In the genomic region with DNA sequence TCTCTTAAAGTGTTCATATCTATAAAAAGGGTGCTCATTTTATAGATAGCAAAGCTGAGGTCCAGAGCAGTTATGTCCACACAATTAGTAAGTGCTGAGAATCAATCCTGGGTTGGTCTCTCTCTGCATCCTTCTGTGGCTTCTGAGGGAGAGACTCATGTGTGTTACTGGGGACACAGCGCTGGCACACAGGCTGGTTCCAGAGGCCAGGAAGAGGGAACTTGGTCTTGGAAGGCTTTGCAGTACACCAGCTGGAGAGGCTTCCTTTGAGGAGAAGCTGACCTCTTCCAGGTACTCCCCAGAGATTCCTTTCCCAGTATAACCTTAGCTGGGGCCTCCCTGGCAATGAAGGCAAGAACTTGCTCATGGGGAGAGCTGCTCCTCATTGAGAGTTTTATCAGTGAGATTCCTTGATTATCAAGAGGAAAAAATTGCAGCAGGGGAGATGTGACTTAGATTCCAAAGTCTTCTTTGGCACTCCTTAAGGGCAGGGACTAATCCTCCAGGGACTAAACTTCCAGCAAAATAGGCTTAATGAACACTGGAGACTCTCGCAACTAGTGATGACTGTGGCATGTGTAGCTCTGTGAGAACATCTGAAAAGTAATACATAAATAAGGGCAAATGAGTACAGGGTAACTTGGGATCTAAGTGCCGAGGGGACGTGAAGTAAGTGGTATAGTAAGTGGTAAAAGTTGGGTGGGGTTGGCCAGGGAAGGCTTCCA, we compare ENCODE assay signal across 26 cellular contexts. TPM values are rescaled to one million over a fixed set of nuclear protein-coding genes. Genes with fewer than 3 reads are reported as not detected.
DNase-seq lines count a peak whose midpoint lies in the region; ATAC-seq, FAIRE-seq and TF ChIP-seq lines count a peak whose summit lies in the region.
"Had no signal": no experiment of that assay in that cellular context is flagged by ENCODE, and none has a peak within 500 bp of the region (broad histone marks: within the 10 kb centered on the region; RNA-seq: fewer than 3 reads in every experiment).

No MANE protein-coding gene starts in this region.

- H3K27ac Mint-ChIP-seq in CD14-positive monocyte (peak overlapping the region in 5 of 7 donors; percentile 18 to 98 (median 73)), osteocyte (ENCODE audit: unreplicated experiment) (peak overlapping the region; percentile 8)
- H3K27ac Mint-ChIP-seq: activated CD4-positive, alpha-beta T cell treated with anti-CD3 and anti-CD28 coated beads, Interleukin-2, amount 10 ng/mL, durations not matched to agents 24 days and 14 days; activated naive CD4-positive, alpha-beta T cell treated with anti-CD3 and anti-CD28 coated beads, Interleukin-2, amount 50 U/mL, for 72 hours; activated T-helper 1 cell treated with anti-CD3 and anti-CD28 coated beads, Interleukin-12 subunit alpha, Interleukin-12 subunit beta, Interleukin-2, Interleukin-4 antibody, amounts not matched to agents 30 ng/mL and 10 ng/mL and 1 ng/mL, durations not matched to agents 14 hours and 24 hours and 36 hours had no signal

- dilution Hi-C loops in IMR-90 (cut with HindIII; ENCODE audit: low sequenced_read_pairs, unreplicated experiment): no loop called here

- peak overlapping the region; percentile 24; the same call in 1 of the 2 replicates for H3K23ac ChIP-seq in IMR-90 (ENCODE audit: low read depth, low read length)
- no peak overlapping the region for H3K23ac ChIP-seq in H1 (ENCODE audit: insufficient read length)

- H3K27me3 Mint-ChIP-seq in CD14-positive monocyte (ENCODE audit: low read depth in 3 of 3) (peaks cover 0 to 4% (median 0%) of the 10 kb centered on the region in 3 donors), osteocyte (ENCODE audit: unreplicated experiment) (no peaks in the 10 kb centered on the region)

- whole genome bisulfite sequencing in IMR-90 (ENCODE audit: extremely low coverage in 2 of 2, insufficient read length in 1 of 2), 2 experiments: 86% methylated on average over 1 of the region's 4 CpGs; no CpG with 5 or more reads in 1 of the 2 experiments
- 89% methylated on average over 4 of the region's 4 CpGs; no CpG with 5 or more reads in 1 of the 2 experiments for WGBS in H1 (ENCODE audit: extremely low coverage in 1 of 2, insufficient coverage in 1 of 2, insufficient read length in 1 of 2, insufficient replicate concordance in 2 of 2, low coverage in 1 of 2, low lambda C conversion rate in 2 of 2, missing lambda C conversion rate in 1 of 2), 2 experiments

- peaks cover 0 to 4% of the 10 kb centered on the region in 2 experiments; a peak in 1 of 4 replicates for H3K79me1 ChIP-seq in IMR-90 (ENCODE audit: low read depth in 1 of 2, low read length in 2 of 2)
- no peaks in the 10 kb centered on the region for H3K79me1 ChIP-seq in H1 (ENCODE audit: low read depth, low read length)

- H3K23me2 ChIP-seq in H1 (ENCODE audit: low read depth, low read length): no peaks in the 10 kb centered on the region

- H2AFZ ChIP-seq in IMR-90 (replicated peaks; ENCODE audit: low read length, poor library complexity) (no peak overlapping the region), H1 (ENCODE audit: low read length) (no peak overlapping the region)

- H4K20me1 ChIP-seq in IMR-90 (ENCODE audit: insufficient read depth, low read length): no peaks in the 10 kb centered on the region
- H4K20me1 ChIP-seq in H1 (replicated peaks in 1 of 2; ENCODE audit: control insufficient read depth in 1 of 2, insufficient read depth in 2 of 2, low read length in 2 of 2): no peaks in the 10 kb centered on the region

- CTCF ChIA-PET in IMR-90 (lab: Yijun Ruan, JAX) (interaction anchor here (1.1 kb wide), 2 partner anchors 9 to 73 kb away, joined by 3 read pairs; no protein-coding TSS in a partner anchor), H1 (lab: Charles Lee; ENCODE audit: partially characterized antibody) (interaction anchor here (0.9 to 13.2 kb wide), 12 partner anchors 8 to 675 kb away, joined by 3 to 146 read pairs (median 4); no protein-coding TSS in a partner anchor)

- H3K9ac ChIP-seq in IMR-90 (ENCODE audit: low read depth, low read length): no peak overlapping the region
- H3K9ac ChIP-seq in H1 (replicated peaks in 1 of 4; ENCODE audit: extremely low read depth in 1 of 4, low read depth in 3 of 4, low read length in 3 of 4): no peak overlapping the region
- H3K9ac ChIP-seq: SK-N-SH had no signal

- TF ChIP-seq EP300 in H1 (IDR thresholded peaks at IDR 0.05; ENCODE audit: borderline replicate concordance in 1 of 2, low read depth in 2 of 2, low read length in 2 of 2): no peak

- peaks cover 35% of the 10 kb centered on the region for H3K4me1 ChIP-seq in IMR-90 (ENCODE audit: control insufficient read depth, insufficient read depth, low read length)
- H3K4me1 ChIP-seq in H1 (replicated peaks in 1 of 4; ENCODE audit: control insufficient read depth in 3 of 4, insufficient read depth in 4 of 4, low read length in 3 of 4): peaks cover 0 to 18% (median 4%) of the 10 kb centered on the region in 4 experiments; a peak in 4 of 7 replicates
- H3K4me1 ChIP-seq in uterus: peaks cover 0 to 15% of the 10 kb centered on the region in 2 donors

- H3K4me1 Mint-ChIP-seq in CD14-positive monocyte (peaks cover 82% of the 10 kb centered on the region), osteocyte (ENCODE audit: unreplicated experiment) (peaks cover 71% of the 10 kb centered on the region)
- H3K4me1 Mint-ChIP-seq: central memory CD8-positive, alpha-beta T cell had no signal

- H3K4me3 Mint-ChIP-seq in CD14-positive monocyte (peak overlapping the region in 1 of 2 donors; percentile 43), osteocyte (ENCODE audit: unreplicated experiment) (no peak overlapping the region)
- H3K4me3 Mint-ChIP-seq: activated CD4-positive, alpha-beta T cell treated with anti-CD3 and anti-CD28 coated beads, Interleukin-2, amount 10 ng/mL, durations not matched to agents 24 days and 14 days; activated T-helper 1 cell treated with anti-CD3 and anti-CD28 coated beads, Interleukin-12 subunit alpha, Interleukin-12 subunit beta, Interleukin-2, Interleukin-4 antibody, amounts not matched to agents 30 ng/mL and 10 ng/mL and 1 ng/mL, durations not matched to agents 14 hours and 24 hours and 36 hours; CD4-positive, alpha-beta memory T cell; central memory CD8-positive, alpha-beta T cell had no signal

- H3K36me3 Mint-ChIP-seq in CD14-positive monocyte: peaks cover under 1 to 5% of the 10 kb centered on the region in 2 donors
- H3K36me3 Mint-ChIP-seq in osteocyte (ENCODE audit: unreplicated experiment): no peaks in the 10 kb centered on the region
- H3K36me3 Mint-ChIP-seq: activated naive CD4-positive, alpha-beta T cell treated with anti-CD3 and anti-CD28 coated beads, Interleukin-2, amount 50 U/mL, for 72 hours; CD4-positive, alpha-beta memory T cell had no signal

- H3K9me3 Mint-ChIP-seq in CD14-positive monocyte: peaks cover 0 to 2% (median 0%) of the 10 kb centered on the region in 7 donors
- no peaks in the 10 kb centered on the region for H3K9me3 Mint-ChIP-seq in osteocyte (ENCODE audit: unreplicated experiment)
- H3K9me3 Mint-ChIP-seq: activated CD4-positive, alpha-beta T cell treated with anti-CD3 and anti-CD28 coated beads, Interleukin-2, amount 10 ng/mL, durations not matched to agents 24 days and 14 days; activated naive CD4-positive, alpha-beta T cell treated with anti-CD3 and anti-CD28 coated beads, Interleukin-2, amount 50 U/mL, for 72 hours; activated T-helper 1 cell treated with anti-CD3 and anti-CD28 coated beads, Interleukin-12 subunit alpha, Interleukin-12 subunit beta, Interleukin-2, Interleukin-4 antibody, amounts not matched to agents 30 ng/mL and 10 ng/mL and 1 ng/mL, durations not matched to agents 14 hours and 24 hours and 36 hours; central memory CD8-positive, alpha-beta T cell had no signal

- intact Hi-C loops in CD14-positive monocyte (cut with micrococcal nuclease): no loop called here
- intact Hi-C loops in IMR-90 (cut with micrococcal nuclease): no loop called here
- intact Hi-C loops in left colon (cut with DNase I, micrococcal nuclease): no loop called here
- intact Hi-C loops in uterus (cut with DNase I; ENCODE audit: low total_unique reads): no loop called here

- H2BK120ac ChIP-seq in IMR-90 (ENCODE audit: low read depth, low read length): peak overlapping the region; percentile 65
- H2BK120ac ChIP-seq in H1 (replicated peaks; ENCODE audit: low read depth, low read length): no peak overlapping the region

- H3K27ac ChIP-seq in IMR-90 (ENCODE audit: insufficient read depth, low read length): no peak overlapping the region
- H3K27ac ChIP-seq in H1 (ENCODE audit: low read depth, low read length): no peak overlapping the region
- no peak overlapping the region for H3K27ac ChIP-seq in uterus
- H3K27ac ChIP-seq: ascending aorta, VCaP had no signal

- H3K18ac ChIP-seq in IMR-90 (ENCODE audit: low read depth, low read length) (no peak overlapping the region), H1 (ENCODE audit: extremely low read depth, low read length) (no peak overlapping the region)

- peaks cover 28% of the 10 kb centered on the region for H3K9me1 ChIP-seq in IMR-90 (ENCODE audit: insufficient read depth, low read length)

- H3K14ac ChIP-seq in IMR-90 (replicated peaks; ENCODE audit: low read depth, low read length) (0 out of 2 replicates have a peak overlapping the region, but pooled peaks have one; percentile 60), H1 (ENCODE audit: insufficient read length) (no peak overlapping the region)

- no peak overlapping the region for H2AK9ac ChIP-seq in IMR-90 (replicated peaks; ENCODE audit: low read depth, low read length, poor library complexity)

- no peak for FAIRE-seq in H1 (lab: Jason Lieb, UNC)
- FAIRE-seq: endothelial cell of umbilical vein, K562 had no signal

- peak overlapping the region; percentile 76 for H2AK5ac ChIP-seq in IMR-90 (ENCODE audit: low read depth, low read length)
- H2AK5ac ChIP-seq in H1 (ENCODE audit: low read depth, low read length): no peak overlapping the region

- H3K9me3 ChIP-seq in IMR-90 (ENCODE audit: control insufficient read depth, insufficient read depth, low read length) (no peaks in the 10 kb centered on the region), H1 (ENCODE audit: insufficient read depth in 2 of 2, low read depth in 1 of 2, low read length in 1 of 2) (no peaks in the 10 kb centered on the region), uterus (no peaks in the 10 kb centered on the region)
- H3K9me3 ChIP-seq: ascending aorta, SK-N-SH had no signal

- TF ChIP-seq CTCF in CD14-positive monocyte (IDR thresholded peaks at IDR 0.05): no peak
- no peak for TF ChIP-seq CTCF in IMR-90 (conservative IDR thresholded peaks at IDR 0.05; ENCODE audit: low read depth, low read length)
- no peak for TF ChIP-seq CTCF in H1 (IDR thresholded peaks at IDR 0.05; ENCODE audit: control extremely low read depth in 1 of 3, insufficient read depth in 1 of 3, low read depth in 1 of 3, low read length in 3 of 3)
- TF ChIP-seq CTCF in osteocyte (IDR thresholded peaks at IDR 0.05): no peak
- no peak for TF ChIP-seq CTCF in uterus (IDR thresholded peaks at IDR 0.05)

- H3K36me3 ChIP-seq in IMR-90 (ENCODE audit: control insufficient read depth, insufficient read depth, low read length) (no peaks in the 10 kb centered on the region), H1 (ENCODE audit: control insufficient read depth in 2 of 4, insufficient read depth in 4 of 4, low read length in 3 of 4) (no peaks in the 10 kb centered on the region), uterus (no peaks in the 10 kb centered on the region)
- H3K36me3 ChIP-seq: ascending aorta had no signal

- in situ Hi-C loops in IMR-90 (cut with MboI; ENCODE audit: low sequenced_read_pairs): loop anchor here (5.0 kb wide), 1 partner anchor 38 kb away; no protein-coding TSS in a partner anchor

- DNase-seq in CD14-positive monocyte (ENCODE audit: low spot score) (peak; percentile 30), IMR-90 (no peak), H1 (ENCODE audit: low read depth in 1 of 2, low spot score in 2 of 2) (no peak), osteocyte (ENCODE audit: extremely low spot score, unreplicated experiment) (no peak), left colon (no peak), uterus (no peak), T-helper 9 cell (no peak), NCI-H524 treated with DMSO at 0.1 percent for 48 hours (lab: John Stamatoyannopoulos, UW) (no peak)
- DNase-seq: activated CD4-positive, alpha-beta T cell treated with anti-CD3 and anti-CD28 coated beads, Interleukin-2, amount 10 ng/mL, durations not matched to agents 24 days and 14 days; CD4-positive, alpha-beta memory T cell; kidney glomerular epithelial cell; mammary epithelial cell; NCI-H146; NCI-H510A treated with DMSO at 0.1 percent for 48 hours; retina; RPMI8226; SK-N-SH; stimulated activated naive CD8-positive, alpha-beta T cell treated with anti-CD3 and anti-CD28 coated beads, Interleukin-15, Interleukin-2, amounts not matched to agents 100 U/mL and 50 U/mL, for 24 hours had no signal

- no peak overlapping the region for H2BK12ac ChIP-seq in H1 (ENCODE audit: low read depth, low read length)

- no peaks in the 10 kb centered on the region for H3K27me3 ChIP-seq in IMR-90 (ENCODE audit: control insufficient read depth, insufficient read depth, low read length)
- H3K27me3 ChIP-seq in H1 (replicated peaks in 1 of 4; ENCODE audit: control insufficient read depth in 3 of 4, extremely low read depth in 1 of 4, insufficient read depth in 3 of 4, low read length in 3 of 4): no peaks in the 10 kb centered on the region
- no peaks in the 10 kb centered on the region for H3K27me3 ChIP-seq in uterus
- H3K27me3 ChIP-seq: ascending aorta had no signal

- TF ChIP-seq RAD21 in IMR-90 (IDR thresholded peaks at IDR 0.05; ENCODE audit: low read length) (no peak), H1 (IDR thresholded peaks at IDR 0.05 in 1 of 2, conservative IDR thresholded peaks at IDR 0.05 in 1 of 2; ENCODE audit: low read depth in 2 of 2, low read length in 2 of 2) (no peak)

- H4K5ac ChIP-seq in IMR-90 (ENCODE audit: low read depth, low read length) (no peak overlapping the region), H1 (ENCODE audit: insufficient read length, low read depth, low read length) (no peak overlapping the region)

- H3K4me3 ChIP-seq in IMR-90 (ENCODE audit: insufficient read depth, low read depth, low read length): no peak overlapping the region
- H3K4me3 ChIP-seq in H1 (ENCODE audit: extremely low read depth in 1 of 4, insufficient read depth in 2 of 4, low read depth in 3 of 4, low read length in 4 of 4): no peak overlapping the region
- H3K4me3 ChIP-seq in uterus: no peak overlapping the region
- H3K4me3 ChIP-seq: ascending aorta, K562 had no signal

- no peak for ATAC-seq in IMR-90 (ENCODE audit: low read depth)
- ATAC-seq in left colon: no peak
- ATAC-seq: activated naive CD4-positive, alpha-beta T cell treated with anti-CD3 and anti-CD28 coated beads, Interleukin-2, amount 50 U/mL, for 72 hours; K562; stimulated activated naive CD8-positive, alpha-beta T cell treated with anti-CD3 and anti-CD28 coated beads, Interleukin-15, Interleukin-2, amounts not matched to agents 100 U/mL and 50 U/mL, for 24 hours had no signal

- H3K4me2 ChIP-seq in IMR-90 (ENCODE audit: low read depth, low read length) (no peak overlapping the region), H1 (ENCODE audit: insufficient read depth in 1 of 2, low read depth in 2 of 2, low read length in 2 of 2) (no peak overlapping the region)

- H3K4ac ChIP-seq in IMR-90 (ENCODE audit: low read depth, low read length) (peak overlapping the region; percentile 68), H1 (replicated peaks; ENCODE audit: insufficient read length, low read depth, low read length) (no peak overlapping the region)

- no TSS peak for BruUV-seq in IMR-90 (replicated peaks; lab: Mats Ljungman, UMichigan)

- no peak overlapping the region for H2BK5ac ChIP-seq in IMR-90 (ENCODE audit: low read depth, low read length, poor library complexity, severe bottlenecking)
- H2BK5ac ChIP-seq in H1 (ENCODE audit: low read depth, low read length): no peak overlapping the region

- H4K91ac ChIP-seq in IMR-90 (ENCODE audit: insufficient read depth, low read depth, low read length): peak overlapping the region; percentile 37
- H4K91ac ChIP-seq in H1 (replicated peaks; ENCODE audit: insufficient read length, low read length): no peak overlapping the region

- H3K79me2 ChIP-seq in H1 (ENCODE audit: control insufficient read depth in 1 of 2, insufficient read depth in 2 of 2, low read length in 2 of 2): no peaks in the 10 kb centered on the region

- POLR2A ChIA-PET in IMR-90 (lab: Charles Lee; ENCODE audit: unreplicated experiment): no interaction called here
- POLR2A ChIA-PET in H1 (lab: Charles Lee; ENCODE audit: partially characterized antibody): interaction anchor here (0.7 kb wide), 1 partner anchor 32 kb away, joined by 3 read pairs; no protein-coding TSS in a partner anchor

- H3K56ac ChIP-seq in IMR-90 (ENCODE audit: extremely low read depth, insufficient read depth, low read length) (no peak overlapping the region), H1 (replicated peaks; ENCODE audit: insufficient read length, low read depth, low read length) (no peak overlapping the region)

- H2BK15ac ChIP-seq in IMR-90 (ENCODE audit: low read depth, low read length) (peak overlapping the region; percentile 2; the same call in 1 of the 3 replicates), H1 (ENCODE audit: low read length) (peak overlapping the region; percentile 72; the same call in 1 of the 2 replicates)

- H4K8ac ChIP-seq in IMR-90 (ENCODE audit: low read depth in 2 of 2, low read length in 2 of 2): peak overlapping the region in 1 of 2 experiments; percentile 16; a peak in 1 of 4 replicates
- H4K8ac ChIP-seq in H1 (ENCODE audit: extremely low read depth, insufficient read depth, low read length): no peak overlapping the region

- no peak for TF ChIP-seq POLR2A in IMR-90 (IDR thresholded peaks at IDR 0.05; ENCODE audit: low read depth, low read length)
- TF ChIP-seq POLR2A in H1 (IDR thresholded peaks at IDR 0.05; ENCODE audit: control extremely low read depth in 1 of 2, low read depth in 2 of 2, low read length in 2 of 2): no peak
- TF ChIP-seq POLR2A in uterus (IDR thresholded peaks at IDR 0.05): no peak

- H2BK20ac ChIP-seq in IMR-90 (ENCODE audit: low read depth, low read length) (peak overlapping the region; percentile 43), H1 (ENCODE audit: low read length) (no peak overlapping the region)

RNA-seq across cellular contexts. Expression of a gene that starts 13.9 kb away (rescaled TPM):
- under 1 TPM; 0.18 to 0.52 TPM for polyA plus RNA-seq in CD14-positive monocyte
- total RNA-seq in IMR-90 (2012; rRNA removed): 0.54 and 0.56 TPM in 2 replicates
- polyA plus RNA-seq in IMR-90 (2012; rRNA removed): 3.4 TPM in 2 replicates
- polyA plus RNA-seq in IMR-90 (2012; cell fraction: cytosol; rRNA removed): 1.2 and 2.4 TPM in 2 replicates
- 14.7 and 18.0 TPM in 2 replicates for polyA plus RNA-seq in IMR-90 (2012; cell fraction: nucleus; rRNA removed; ENCODE audit: low replicate concordance)
- total RNA-seq in H1 (2021; fragmentation: NEBNext Ultra II Directional; extraction: Animal tissue kit (Norgen Biotek cat#: 25700)): 0.08 TPM in 1 of 2 replicates, not detected in the other
- polyA plus RNA-seq in H1 (2011; rRNA removed): 0.05 and 0.06 TPM in 2 replicates
- polyA plus RNA-seq in H1 (2011; cell fraction: cytosol; rRNA removed): 0.05 TPM
- polyA plus RNA-seq in H1 (2011; cell fraction: nucleus; rRNA removed): 0.06 TPM
- polyA plus RNA-seq in H1 (2012, experiment 1 of 2): 0.05 to 0.06 TPM in 2 of 4 replicates, not detected in the others
- 0.07 TPM for polyA plus RNA-seq in H1 (2012, experiment 2 of 2)
- 0.04 TPM for polyA plus RNA-seq in H1 (2013, experiment 1 of 2)
- polyA plus RNA-seq in H1 (2013, experiment 2 of 2): 0.09 TPM
- polyA minus RNA-seq in H1 (2011; rRNA and poly(A)+ RNA removed): 0.03 and 0.10 TPM in 2 replicates
- polyA minus RNA-seq in H1 (2011; cell fraction: cytosol; rRNA and poly(A)+ RNA removed): 0.37 TPM
- polyA minus RNA-seq in H1 (2011; cell fraction: nucleus; rRNA and poly(A)+ RNA removed): 0.20 TPM
- total RNA-seq in osteocyte: 9.2 and 9.9 TPM in 2 replicates
- total RNA-seq in left colon: 1 to 10 TPM in 1 of 2 donors, not detected in 1; 1.1 TPM
- total RNA-seq in uterus: 1 to 10 TPM in 1 of 4 donors, not detected in 3; 1.1 TPM
- total RNA-seq: activated CD4-positive, alpha-beta T cell treated with anti-CD3 and anti-CD28 coated beads, Interleukin-2, amount 10 ng/mL, durations not matched to agents 24 days and 14 days; activated naive CD4-positive, alpha-beta T cell treated with anti-CD3 and anti-CD28 coated beads, Interleukin-2, amount 50 U/mL, for 72 hours; activated T-helper 1 cell treated with anti-CD3 and anti-CD28 coated beads, Interleukin-12 subunit alpha, Interleukin-12 subunit beta, Interleukin-2, Interleukin-4 antibody, amounts not matched to agents 30 ng/mL and 10 ng/mL and 1 ng/mL, durations not matched to agents 14 hours and 24 hours and 36 hours; ascending aorta; CD4-positive, alpha-beta memory T cell; K562; T-helper 2 cell treated with Interferon-gamma antibody and Interleukin-4, amounts not matched to agents 100 ng/mL and 5 ng/mL, for 36 hours had no signal
- polyA plus RNA-seq: CD4-positive, alpha-beta memory T cell; K562 had no signal

RNA-seq across cellular contexts. Expression of a gene that starts 27.3 kb away (rescaled TPM):
- polyA plus RNA-seq in CD14-positive monocyte: 1 to 10 TPM in 1 of 2 donors, not detected in 1; 2.7 TPM
- 0.54 and 1.4 TPM in 2 replicates for total RNA-seq in IMR-90 (2012; rRNA removed)
- 1.4 and 1.7 TPM in 2 replicates for polyA plus RNA-seq in IMR-90 (2012; rRNA removed)
- polyA plus RNA-seq in IMR-90 (2012; cell fraction: cytosol; rRNA removed): 2.5 and 3.4 TPM in 2 replicates
- 0.60 and 1.7 TPM in 2 replicates for polyA plus RNA-seq in IMR-90 (2012; cell fraction: nucleus; rRNA removed; ENCODE audit: low replicate concordance)
- 13.2 and 16.5 TPM in 2 replicates for total RNA-seq in H1 (2021; fragmentation: NEBNext Ultra II Directional; extraction: Animal tissue kit (Norgen Biotek cat#: 25700))
- polyA plus RNA-seq in H1 (2011; rRNA removed): 19.0 and 25.6 TPM in 2 replicates
- 20.8 TPM for polyA plus RNA-seq in H1 (2011; cell fraction: cytosol; rRNA removed)
- polyA plus RNA-seq in H1 (2011; cell fraction: nucleus; rRNA removed): 32.4 TPM
- 10.8 to 28.4 TPM (median 20.2 TPM) in 4 replicates for polyA plus RNA-seq in H1 (2012, experiment 1 of 2)
- polyA plus RNA-seq in H1 (2012, experiment 2 of 2): 20.5 TPM
- 4.4 TPM for polyA plus RNA-seq in H1 (2013, experiment 1 of 2)
- polyA plus RNA-seq in H1 (2013, experiment 2 of 2): 4.8 TPM
- 16.8 and 19.4 TPM in 2 replicates for polyA minus RNA-seq in H1 (2011; rRNA and poly(A)+ RNA removed)
- 13.4 TPM for polyA minus RNA-seq in H1 (2011; cell fraction: cytosol; rRNA and poly(A)+ RNA removed)
- 20.8 TPM for polyA minus RNA-seq in H1 (2011; cell fraction: nucleus; rRNA and poly(A)+ RNA removed)
- total RNA-seq in osteocyte: 168 and 178 TPM in 2 replicates
- total RNA-seq in left colon: under 1 TPM; 0.78 to 0.89 TPM
- 10 to 100 TPM in 1 of 4 donors, 1 to 10 TPM in 2, not detected in 1; 2.1 to 51.2 (median 5.1) TPM for total RNA-seq in uterus
- total RNA-seq: CD4-positive, alpha-beta memory T cell had no signal
- polyA plus RNA-seq: CD4-positive, alpha-beta memory T cell; K562 had no signal
